Comparison of ENCODE assay signal across 8 cellular contexts in genomic region chr15:40941078-40941527, GRCh38. TPM values are rescaled to one million over a fixed set of nuclear protein-coding genes. Genes with fewer than 3 reads are reported as not detected.
DNase-seq lines count a peak whose midpoint lies in the region; ATAC-seq and TF ChIP-seq lines count a peak whose summit lies in the region.

No MANE protein-coding gene starts in this region.

- no peaks in the 10 kb centered on the region for H3K36me3 Mint-ChIP-seq in T-helper 2 cell treated with Interferon-gamma antibody and Interleukin-4, amounts not matched to agents 5 μg/mL and 100 μg/mL, for 36 hours (ENCODE audit: low read depth)
- H3K36me3 Mint-ChIP-seq in activated CD8-positive, alpha-beta T cell treated with anti-CD3 and anti-CD28 coated beads for 36 hours (ENCODE audit: low read depth), result no peaks in the 10 kb centered on the region

- DNase-seq in T-helper 2 cell treated with Interferon-gamma antibody and Interleukin-4, amounts not matched to agents 5 μg/mL and 100 μg/mL, for 36 hours (ENCODE audit: low spot score), result no peak
- DNase-seq in T-helper 2 cell (no peak), NAMALWA (ENCODE audit: low spot score) (no peak), NCI-H146 (lab: John Stamatoyannopoulos, UW) (no peak)
- DNase-seq in activated CD8-positive, alpha-beta T cell treated with anti-CD3 and anti-CD28 coated beads for 36 hours, result no peak

- CTCF ChIA-PET in activated CD8-positive, alpha-beta T cell treated with anti-CD3 and anti-CD28 coated beads for 36 hours (lab: Charles Lee), result interaction anchor here (0.5 to 5.9 kb wide), 38 partner anchors 11 to 844 kb away, joined by 3 to 106 read pairs (median 4); partner anchors contain the start of genes CHAC1, CHP1, DLL4 and EXD1

- H3K27me3 Mint-ChIP-seq in T-helper 2 cell treated with Interferon-gamma antibody and Interleukin-4, amounts not matched to agents 5 μg/mL and 100 μg/mL, for 36 hours (ENCODE audit: low read depth), result no peaks in the 10 kb centered on the region
- no peaks in the 10 kb centered on the region for H3K27me3 Mint-ChIP-seq in activated CD8-positive, alpha-beta T cell treated with anti-CD3 and anti-CD28 coated beads for 36 hours

- H3K9ac ChIP-seq in iPS-15b (ENCODE audit: low read depth, low read length), result no peak overlapping the region
- H3K9ac ChIP-seq in subcutaneous abdominal adipose tissue (ENCODE audit: low read length in 5 of 5), result peak overlapping the region in 4 of 5 donors; percentile 48 to 71 (median 62)

- H3K4me1 ChIP-seq in iPS-15b (ENCODE audit: control insufficient read depth, insufficient read depth, low read length) (no peaks in the 10 kb centered on the region), subcutaneous abdominal adipose tissue (ENCODE audit: control insufficient read depth in 5 of 5, insufficient read depth in 5 of 5, low read length in 5 of 5) (peaks cover 11 to 64% (median 38%) of the 10 kb centered on the region in 5 donors)

- H3K36me3 ChIP-seq in iPS-15b (ENCODE audit: control insufficient read depth, insufficient read depth, low read length), result no peaks in the 10 kb centered on the region
- H3K36me3 ChIP-seq in subcutaneous abdominal adipose tissue (ENCODE audit: control insufficient read depth in 5 of 5, insufficient read depth in 5 of 5, low read length in 5 of 5), result peaks cover 0 to 18% (median 5%) of the 10 kb centered on the region in 5 donors

- POLR2A ChIA-PET in activated CD8-positive, alpha-beta T cell treated with anti-CD3 and anti-CD28 coated beads for 36 hours (lab: Charles Lee), result interaction anchor here (0.8 to 5.5 kb wide), 6 partner anchors 12 to 290 kb away, joined by 3 to 67 read pairs (median 8); partner anchors contain the start of genes CHAC1, CHP1 and DLL4

- H3K4me3 Mint-ChIP-seq in T-helper 2 cell treated with Interferon-gamma antibody and Interleukin-4, amounts not matched to agents 5 μg/mL and 100 μg/mL, for 36 hours, result peak overlapping the region; percentile 14
- peak overlapping the region; percentile 46 for H3K4me3 Mint-ChIP-seq in activated CD8-positive, alpha-beta T cell treated with anti-CD3 and anti-CD28 coated beads for 36 hours

- H3K27ac ChIP-seq in subcutaneous abdominal adipose tissue (ENCODE audit: low read depth, low read length), result peak overlapping the region; percentile 80

- H3K27ac Mint-ChIP-seq in T-helper 2 cell treated with Interferon-gamma antibody and Interleukin-4, amounts not matched to agents 5 μg/mL and 100 μg/mL, for 36 hours, result no peak overlapping the region
- H3K27ac Mint-ChIP-seq in activated CD8-positive, alpha-beta T cell treated with anti-CD3 and anti-CD28 coated beads for 36 hours, result peak overlapping the region; percentile 18

- H3K27me3 ChIP-seq in iPS-15b (ENCODE audit: control insufficient read depth, insufficient read depth, low read length) (peaks cover 51% of the 10 kb centered on the region), subcutaneous abdominal adipose tissue (ENCODE audit: control insufficient read depth in 5 of 5, insufficient read depth in 4 of 5, low read length in 5 of 5) (peaks cover 0 to 9% (median 0%) of the 10 kb centered on the region in 5 donors)

- peaks cover 25% of the 10 kb centered on the region for H3K4me1 Mint-ChIP-seq in T-helper 2 cell treated with Interferon-gamma antibody and Interleukin-4, amounts not matched to agents 5 μg/mL and 100 μg/mL, for 36 hours (ENCODE audit: low read depth)
- H3K4me1 Mint-ChIP-seq in activated CD8-positive, alpha-beta T cell treated with anti-CD3 and anti-CD28 coated beads for 36 hours (ENCODE audit: low read depth), result peaks cover 32% of the 10 kb centered on the region

- H3K9me3 ChIP-seq in iPS-15b (ENCODE audit: control insufficient read depth, insufficient read depth, low read length) (no peaks in the 10 kb centered on the region), subcutaneous abdominal adipose tissue (ENCODE audit: control insufficient read depth in 5 of 5, low read length in 5 of 5) (no peaks in the 10 kb centered on the region)

- TF ChIP-seq CTCF in activated CD8-positive, alpha-beta T cell treated with anti-CD3 and anti-CD28 coated beads for 36 hours (IDR thresholded peaks at IDR 0.05), result no peak

- no peak for ATAC-seq in activated CD8-positive, alpha-beta T cell treated with anti-CD3 and anti-CD28 coated beads for 36 hours
- ATAC-seq in GM21576 (IDR thresholded peaks at IDR 0.05; ENCODE audit: unreplicated experiment), result no peak

- H3K4me3 ChIP-seq in iPS-15b (ENCODE audit: low read depth, low read length) (peak overlapping the region; percentile 38), subcutaneous abdominal adipose tissue (ENCODE audit: low read depth in 1 of 5, low read length in 5 of 5) (peak overlapping the region; percentile 8 to 70 (median 44))

- H3K9me3 Mint-ChIP-seq in T-helper 2 cell treated with Interferon-gamma antibody and Interleukin-4, amounts not matched to agents 5 μg/mL and 100 μg/mL, for 36 hours, result no peaks in the 10 kb centered on the region
- H3K9me3 Mint-ChIP-seq in activated CD8-positive, alpha-beta T cell treated with anti-CD3 and anti-CD28 coated beads for 36 hours, result no peaks in the 10 kb centered on the region

- intact Hi-C loops in activated CD8-positive, alpha-beta T cell treated with anti-CD3 and anti-CD28 coated beads for 36 hours (cut with micrococcal nuclease), result no loop called here

RNA-seq across cellular contexts. Expression of gene DLL4, which starts 12.0 kb away (rescaled TPM):
- total RNA-seq in activated CD8-positive, alpha-beta T cell treated with anti-CD3 and anti-CD28 coated beads for 36 hours, result not detected

RNA-seq across cellular contexts. Expression of gene CHAC1, which starts 12.2 kb away (rescaled TPM):
- 10 to 100 TPM; 21.9 to 22.6 TPM for total RNA-seq in activated CD8-positive, alpha-beta T cell treated with anti-CD3 and anti-CD28 coated beads for 36 hours

RNA-seq across cellular contexts. Expression of gene VPS18, which starts 46.9 kb away (rescaled TPM):
- 1 to 10 TPM; 6.1 TPM for total RNA-seq in activated CD8-positive, alpha-beta T cell treated with anti-CD3 and anti-CD28 coated beads for 36 hours
